In the genomic region with DNA sequence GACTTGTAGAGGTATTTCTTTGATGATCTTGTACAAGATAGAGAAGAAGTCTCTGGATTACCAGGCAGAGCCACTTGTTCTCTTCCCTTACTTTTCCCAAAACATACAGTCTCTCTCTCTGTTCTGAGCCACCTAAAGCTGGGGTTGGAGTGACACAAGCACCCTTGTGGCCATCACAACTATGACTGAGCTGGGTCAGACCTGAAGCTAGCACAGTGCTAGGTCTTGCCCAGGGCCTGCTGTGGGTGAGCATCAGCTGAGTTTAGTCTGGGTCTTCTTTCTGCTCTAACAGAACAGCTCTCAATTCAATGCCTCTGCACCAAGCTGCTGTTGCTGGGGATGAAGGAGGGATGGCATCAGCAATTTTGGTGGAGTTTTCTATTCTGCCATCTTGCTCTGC, we compare ENCODE assay signal across 36 cellular contexts.
"Had no signal": no experiment of that assay in that cellular context is flagged by ENCODE, and none has a peak within 500 bp of the region (broad histone marks: within the 10 kb centered on the region; RNA-seq: fewer than 3 reads in every experiment).

No MANE protein-coding gene starts in this region.

- H3K36me3 Mint-ChIP-seq: activated CD8-positive, alpha-beta memory T cell treated with anti-CD3 and anti-CD28 coated beads, Interleukin-2, amount 10 ng/mL, durations not matched to agents 7 days and 5 days; activated naive CD4-positive, alpha-beta T cell treated with anti-CD3 and anti-CD28 coated beads, Interleukin-2, amount 50 U/mL, for 72 hours; activated naive CD8-positive, alpha-beta T cell treated with anti-CD3 and anti-CD28 coated beads for 36 hours had no signal

- H3K27me3 ChIP-seq: adrenal gland, body of pancreas, brain microvascular endothelial cell, breast epithelium had no signal

- H3K9me3 ChIP-seq: adrenal gland, body of pancreas, breast epithelium had no signal

- H3K36me3 ChIP-seq: adrenal gland, brain microvascular endothelial cell, breast epithelium had no signal

- H3K27ac Mint-ChIP-seq: activated CD4-positive, alpha-beta memory T cell treated with anti-CD3 and anti-CD28 coated beads, Interleukin-2, amount 10 ng/mL, durations not matched to agents 7 days and 5 days; activated CD4-positive, alpha-beta T cell treated with anti-CD3 and anti-CD28 coated beads for 36 hours; activated CD4-positive, alpha-beta T cell treated with anti-CD3 and anti-CD28 coated beads, Interleukin-2, amount 10 ng/mL, durations not matched to agents 7 days and 5 days; activated CD8-positive, alpha-beta memory T cell treated with anti-CD3 and anti-CD28 coated beads, Interleukin-2, amount 10 ng/mL, durations not matched to agents 7 days and 5 days; activated CD8-positive, alpha-beta T cell treated with anti-CD3 and anti-CD28 coated beads, Interleukin-2, amount 10 ng/mL, durations not matched to agents 7 days and 5 days; activated naive CD4-positive, alpha-beta T cell treated with anti-CD3 and anti-CD28 coated beads for 36 hours; activated naive CD4-positive, alpha-beta T cell treated with anti-CD3 and anti-CD28 coated beads, Interleukin-2, amount 50 U/mL, for 72 hours; activated naive CD8-positive, alpha-beta T cell treated with anti-CD3 and anti-CD28 coated beads for 36 hours; activated T-cell treated with anti-CD3 and anti-CD28 coated beads, Interleukin-2, amount 50 U/mL, for 24 hours; activated T-cell treated with anti-CD3 and anti-CD28 coated beads, Interleukin-2, amount 50 U/mL, for 72 hours; activated T-helper 1 cell treated with anti-CD3 and anti-CD28 coated beads, Interleukin-12 subunit alpha, Interleukin-12 subunit beta, Interleukin-2, Interleukin-4 antibody, amounts not matched to agents 30 ng/mL and 10 ng/mL and 1 ng/mL, durations not matched to agents 14 hours and 24 hours and 36 hours; activated T-helper 17 cell treated with anti-CD3 and anti-CD28 coated beads, Interleukin-2, amount 50 U/mL, for 72 hours; T-helper 1 cell treated with Interleukin-12 subunit alpha and Interleukin-12 subunit beta and Interleukin-4 antibody, amounts not matched to agents 30 μg/mL and 1 μg/mL, for 36 hours; T-helper 2 cell treated with Interferon-gamma antibody and Interleukin-4, amounts not matched to agents 5 μg/mL and 100 μg/mL, for 36 hours had no signal

- H3K4me1 ChIP-seq: adrenal gland, body of pancreas, breast epithelium had no signal

- H3K4me3 ChIP-seq: adrenal gland, body of pancreas, breast epithelium had no signal

- DNase-seq: activated CD4-positive, alpha-beta memory T cell treated with anti-CD3 and anti-CD28 coated beads, Interleukin-2, amount 10 ng/mL, durations not matched to agents 7 days and 5 days; activated CD4-positive, alpha-beta T cell treated with anti-CD3 and anti-CD28 coated beads for 1 hour; activated CD4-positive, alpha-beta T cell treated with anti-CD3 and anti-CD28 coated beads for 36 hours; activated CD4-positive, alpha-beta T cell treated with anti-CD3 and anti-CD28 coated beads for 48 hours; activated CD4-positive, alpha-beta T cell treated with anti-CD3 and anti-CD28 coated beads, Interleukin-2, amount 10 ng/mL, durations not matched to agents 7 days and 5 days; activated CD4-positive, alpha-beta T cell treated with anti-CD3 and anti-CD28 coated beads, Interleukin-2, amount 50 U/mL, for 48 hours; activated CD4-positive, CD25-positive, alpha-beta regulatory T cell; activated CD8-positive, alpha-beta memory T cell treated with anti-CD3 and anti-CD28 coated beads for 24 hours; activated CD8-positive, alpha-beta memory T cell treated with anti-CD3 and anti-CD28 coated beads, Interleukin-2, amount 10 ng/mL, durations not matched to agents 7 days and 5 days; activated CD8-positive, alpha-beta memory T cell treated with anti-CD3 and anti-CD28 coated beads, Interleukin-2, amount 50 U/mL, for 48 hours; activated CD8-positive, alpha-beta T cell treated with anti-CD3 and anti-CD28 coated beads, Interleukin-2, amount 10 ng/mL, durations not matched to agents 7 days and 5 days; activated effector memory CD4-positive, alpha-beta T cell treated with anti-CD3 and anti-CD28 coated beads, Interleukin-2, amount 50 U/mL, for 16 hours; activated gamma-delta T cell treated with Interleukin-2 at 50 U/mL for 16 hours; activated naive CD4-positive, alpha-beta T cell; activated naive CD4-positive, alpha-beta T cell treated with anti-CD3 and anti-CD28 coated beads for 36 hours; activated naive CD4-positive, alpha-beta T cell treated with anti-CD3 and anti-CD28 coated beads, Interleukin-2, amount 50 U/mL, for 16 hours; activated naive CD8-positive, alpha-beta T cell treated with anti-CD3 and anti-CD28 coated beads for 36 hours; activated T-cell treated with anti-CD3 and anti-CD28 coated beads, Interleukin-2, amount 50 U/mL, for 24 hours; activated T-cell treated with anti-CD3 and anti-CD28 coated beads, Interleukin-2, amount 50 U/mL, for 72 hours; adrenal gland; amniotic stem cell; aorta; body of pancreas; brain microvascular endothelial cell; central memory CD4-positive, alpha-beta T cell; T-helper 1 cell; T-helper 2 cell; T-helper 9 cell had no signal

- H3K9me3 Mint-ChIP-seq: activated CD4-positive, alpha-beta memory T cell treated with anti-CD3 and anti-CD28 coated beads, Interleukin-2, amount 10 ng/mL, durations not matched to agents 7 days and 5 days; activated naive CD4-positive, alpha-beta T cell treated with anti-CD3 and anti-CD28 coated beads for 36 hours; activated naive CD4-positive, alpha-beta T cell treated with anti-CD3 and anti-CD28 coated beads, Interleukin-2, amount 50 U/mL, for 72 hours; activated naive CD8-positive, alpha-beta T cell treated with anti-CD3 and anti-CD28 coated beads for 36 hours; activated T-helper 1 cell treated with anti-CD3 and anti-CD28 coated beads, Interleukin-12 subunit alpha, Interleukin-12 subunit beta, Interleukin-2, Interleukin-4 antibody, amounts not matched to agents 30 ng/mL and 10 ng/mL and 1 ng/mL, durations not matched to agents 14 hours and 24 hours and 36 hours; activated T-helper 17 cell treated with anti-CD3 and anti-CD28 coated beads, Interleukin-2, amount 50 U/mL, for 72 hours had no signal

- H3K4me3 Mint-ChIP-seq: activated CD4-positive, alpha-beta memory T cell treated with anti-CD3 and anti-CD28 coated beads, Interleukin-2, amount 10 ng/mL, durations not matched to agents 7 days and 5 days; activated CD4-positive, alpha-beta T cell treated with anti-CD3 and anti-CD28 coated beads for 36 hours; activated CD4-positive, alpha-beta T cell treated with anti-CD3 and anti-CD28 coated beads, Interleukin-2, amount 10 ng/mL, durations not matched to agents 7 days and 5 days; activated CD8-positive, alpha-beta memory T cell treated with anti-CD3 and anti-CD28 coated beads, Interleukin-2, amount 10 ng/mL, durations not matched to agents 7 days and 5 days; activated CD8-positive, alpha-beta T cell treated with anti-CD3 and anti-CD28 coated beads, Interleukin-2, amount 10 ng/mL, durations not matched to agents 7 days and 5 days; activated naive CD4-positive, alpha-beta T cell treated with anti-CD3 and anti-CD28 coated beads for 36 hours; activated naive CD8-positive, alpha-beta T cell treated with anti-CD3 and anti-CD28 coated beads for 36 hours; activated T-cell treated with anti-CD3 and anti-CD28 coated beads, Interleukin-2, amount 50 U/mL, for 24 hours; activated T-cell treated with anti-CD3 and anti-CD28 coated beads, Interleukin-2, amount 50 U/mL, for 72 hours; activated T-helper 1 cell treated with anti-CD3 and anti-CD28 coated beads, Interleukin-12 subunit alpha, Interleukin-12 subunit beta, Interleukin-2, Interleukin-4 antibody, amounts not matched to agents 30 ng/mL and 10 ng/mL and 1 ng/mL, durations not matched to agents 14 hours and 24 hours and 36 hours; activated T-helper 17 cell treated with anti-CD3 and anti-CD28 coated beads, Interleukin-2, amount 50 U/mL, for 72 hours; T-helper 1 cell treated with Interleukin-12 subunit alpha and Interleukin-12 subunit beta and Interleukin-4 antibody, amounts not matched to agents 30 μg/mL and 1 μg/mL, for 36 hours; T-helper 2 cell treated with Interferon-gamma antibody and Interleukin-4, amounts not matched to agents 5 μg/mL and 100 μg/mL, for 36 hours had no signal

- H3K27me3 Mint-ChIP-seq: activated CD4-positive, alpha-beta memory T cell treated with anti-CD3 and anti-CD28 coated beads, Interleukin-2, amount 10 ng/mL, durations not matched to agents 7 days and 5 days; activated CD4-positive, alpha-beta T cell treated with anti-CD3 and anti-CD28 coated beads for 36 hours; activated CD4-positive, alpha-beta T cell treated with anti-CD3 and anti-CD28 coated beads, Interleukin-2, amount 10 ng/mL, durations not matched to agents 7 days and 5 days; activated CD8-positive, alpha-beta memory T cell treated with anti-CD3 and anti-CD28 coated beads, Interleukin-2, amount 10 ng/mL, durations not matched to agents 7 days and 5 days; activated naive CD8-positive, alpha-beta T cell treated with anti-CD3 and anti-CD28 coated beads for 36 hours; activated T-cell treated with anti-CD3 and anti-CD28 coated beads, Interleukin-2, amount 50 U/mL, for 24 hours; activated T-helper 17 cell treated with anti-CD3 and anti-CD28 coated beads, Interleukin-2, amount 50 U/mL, for 72 hours had no signal

- H3K27ac ChIP-seq: adrenal gland, body of pancreas, brain microvascular endothelial cell, breast epithelium, VCaP had no signal

- ATAC-seq: activated CD4-positive, alpha-beta T cell treated with anti-CD3 and anti-CD28 coated beads for 36 hours; activated CD4-positive, CD25-positive, alpha-beta regulatory T cell treated with anti-CD3 and anti-CD28 coated beads, Interleukin-2, amount 50 U/mL, for 24 hours; activated CD8-positive, alpha-beta memory T cell treated with anti-CD3 and anti-CD28 coated beads, Interleukin-2, amount 10 ng/mL, durations not matched to agents 7 days and 5 days; activated CD8-positive, alpha-beta T cell treated with anti-CD3 and anti-CD28 coated beads, Interleukin-2, amount 10 ng/mL, durations not matched to agents 7 days and 5 days; activated naive CD4-positive, alpha-beta T cell treated with anti-CD3 and anti-CD28 coated beads, Interleukin-2, amount 50 U/mL, for 72 hours; activated T-cell treated with anti-CD3 and anti-CD28 coated beads, Interleukin-2, amount 50 U/mL, for 72 hours; activated T-helper 17 cell treated with anti-CD3 and anti-CD28 coated beads, Interleukin-2, amount 50 U/mL, for 72 hours; body of pancreas had no signal

- H3K4me1 Mint-ChIP-seq: activated CD4-positive, alpha-beta memory T cell treated with anti-CD3 and anti-CD28 coated beads, Interleukin-2, amount 10 ng/mL, durations not matched to agents 7 days and 5 days; activated CD4-positive, alpha-beta T cell treated with anti-CD3 and anti-CD28 coated beads for 36 hours; activated CD4-positive, alpha-beta T cell treated with anti-CD3 and anti-CD28 coated beads, Interleukin-2, amount 10 ng/mL, durations not matched to agents 7 days and 5 days; activated CD8-positive, alpha-beta memory T cell treated with anti-CD3 and anti-CD28 coated beads, Interleukin-2, amount 10 ng/mL, durations not matched to agents 7 days and 5 days; activated naive CD8-positive, alpha-beta T cell treated with anti-CD3 and anti-CD28 coated beads for 36 hours; activated T-helper 17 cell treated with anti-CD3 and anti-CD28 coated beads, Interleukin-2, amount 50 U/mL, for 72 hours had no signal
